Comparison of ENCODE assay signal across 8 cellular contexts in genomic region chr2:27663160-27663462, GRCh38. TPM values are rescaled to one million over a fixed set of nuclear protein-coding genes. Genes with fewer than 3 reads are reported as not detected.
DNase-seq lines count a peak whose midpoint lies in the region; ATAC-seq and TF ChIP-seq lines count a peak whose summit lies in the region.

No MANE protein-coding gene starts in this region.

- 0% methylated on average over 16 of the region's 16 CpGs for WGBS in esophagus muscularis mucosa

- CTCF ChIA-PET in A673 (lab: Charles Lee): interaction anchor here (0.6 kb wide), 1 partner anchor 20 kb away, joined by 3 read pairs; no protein-coding TSS in a partner anchor

- TF ChIP-seq CTCF in A673 (conservative IDR thresholded peaks at IDR 0.05; ENCODE audit: low read depth, low read length) (no peak), esophagus muscularis mucosa (IDR thresholded peaks at IDR 0.05) (no peak), osteocyte (IDR thresholded peaks at IDR 0.05) (no peak), GM13976 (IDR thresholded peaks at IDR 0.05; ENCODE audit: borderline replicate concordance, control extremely low read depth, extremely low read depth, insufficient read depth, missing control alignments) (no peak)

- H3K4me1 ChIP-seq in A673 (ENCODE audit: insufficient read depth, low read length, poor library complexity, severe bottlenecking) (peaks cover 20% of the 10 kb centered on the region), esophagus muscularis mucosa (peaks cover 27 to 50% (median 39%) of the 10 kb centered on the region in 4 donors)

- H3K27me3 Mint-ChIP-seq in osteocyte (ENCODE audit: unreplicated experiment): no peaks in the 10 kb centered on the region

- DNase-seq in A673 (ENCODE audit: low spot score) (no peak), RPMI8226 (peak; percentile 69), esophagus muscularis mucosa (ENCODE audit: extremely low spot score) (no peak), osteocyte (ENCODE audit: extremely low spot score, unreplicated experiment) (no peak), ecto neural progenitor cell (ENCODE audit: low spot score) (no peak), GM13976 (ENCODE audit: low spot score) (no peak), NCI-H2196 (lab: John Stamatoyannopoulos, UW; ENCODE audit: unreplicated experiment) (no peak)

- intact Hi-C loops in A673 (cut with micrococcal nuclease; ENCODE audit: unreplicated experiment): loop anchor here (10.0 kb wide), 1 partner anchor 258 kb away; the partner anchor contains the start of gene PPM1G
- intact Hi-C loops in esophagus muscularis mucosa (cut with DNase I): no loop called here

- peaks cover 29% of the 10 kb centered on the region for H3K4me1 Mint-ChIP-seq in osteocyte (ENCODE audit: unreplicated experiment)

- peak; percentile 60 for ATAC-seq in GM21737 (IDR thresholded peaks at IDR 0.05; ENCODE audit: unreplicated experiment)

- H3K27ac ChIP-seq in A673 (ENCODE audit: low read depth, low read length, poor library complexity, severe bottlenecking): peak overlapping the region; percentile 93
- H3K27ac ChIP-seq in esophagus muscularis mucosa (replicated peaks in 1 of 4): peak overlapping the region; percentile 77 to 89 (median 86)

- POLR2A ChIA-PET in A673 (lab: Charles Lee; ENCODE audit: low non-redundant PET): interaction anchor here (0.5 kb wide), 1 partner anchor 616 kb away, joined by 8 read pairs; no protein-coding TSS in a partner anchor

- H3K9me3 ChIP-seq in A673 (ENCODE audit: low read depth, low read length, poor library complexity, severe bottlenecking): no peaks in the 10 kb centered on the region
- no peaks in the 10 kb centered on the region for H3K9me3 ChIP-seq in esophagus muscularis mucosa

- no peak for TF ChIP-seq POLR2A in esophagus muscularis mucosa (IDR thresholded peaks at IDR 0.05; ENCODE audit: low read depth)

- TF ChIP-seq EP300 in esophagus muscularis mucosa (IDR thresholded peaks at IDR 0.05): no peak

- in situ Hi-C loops in GM13976 (cut with MboI; ENCODE audit: low sequenced_read_pairs, unreplicated experiment): no loop called here

- H3K4me3 Mint-ChIP-seq in osteocyte (ENCODE audit: unreplicated experiment): peak overlapping the region; percentile 97

- H3K36me3 ChIP-seq in A673 (ENCODE audit: insufficient read depth, low read length, poor library complexity, severe bottlenecking) (peaks cover 44% of the 10 kb centered on the region), esophagus muscularis mucosa (peaks cover 19 to 59% (median 43%) of the 10 kb centered on the region in 4 donors)

- H3K4me3 ChIP-seq in A673 (ENCODE audit: low read depth, low read length, poor library complexity, severe bottlenecking): peak overlapping the region; percentile 82
- peak overlapping the region; percentile 72 to 91 (median 88) for H3K4me3 ChIP-seq in esophagus muscularis mucosa

- BruUV-seq in A673 (replicated peaks; lab: Mats Ljungman, UMichigan): no TSS peak

- peaks cover 33% of the 10 kb centered on the region for H3K36me3 Mint-ChIP-seq in osteocyte (ENCODE audit: unreplicated experiment)

- H3K27me3 ChIP-seq in A673 (replicated peaks; ENCODE audit: insufficient read depth, low read depth, low read length, poor library complexity): no peaks in the 10 kb centered on the region
- H3K27me3 ChIP-seq in esophagus muscularis mucosa: no peaks in the 10 kb centered on the region

- H3K9me3 Mint-ChIP-seq in osteocyte (ENCODE audit: unreplicated experiment): no peaks in the 10 kb centered on the region

- peak overlapping the region; percentile 99 for H3K27ac Mint-ChIP-seq in osteocyte (ENCODE audit: unreplicated experiment)

RNA-seq across cellular contexts. Expression of gene SUPT7L, which starts 0.3 kb away (rescaled TPM):
- total RNA-seq in A673 (2021) (33.1 and 34.0 TPM in 2 replicates), esophagus muscularis mucosa (10 to 100 TPM; 18.5 to 23.1 (median 20.7) TPM), osteocyte (37.9 and 41.2 TPM in 2 replicates)

RNA-seq across cellular contexts. Expression of gene SLC4A1AP, which starts 0.6 kb away (rescaled TPM):
- total RNA-seq in A673 (2021) (29.7 and 30.4 TPM in 2 replicates), esophagus muscularis mucosa (10 to 100 TPM; 16.7 to 22.8 (median 20.1) TPM), osteocyte (20.5 and 20.7 TPM in 2 replicates)

RNA-seq across cellular contexts. Expression of gene GPN1, which starts 34.3 kb away (rescaled TPM):
- 49.8 and 61.1 TPM in 2 replicates for total RNA-seq in A673 (2021)
- total RNA-seq in esophagus muscularis mucosa: 10 to 100 TPM; 18.8 to 28.1 (median 22.7) TPM
- total RNA-seq in osteocyte: 28.6 and 28.8 TPM in 2 replicates

RNA-seq across cellular contexts. Expression of gene CCDC121, which starts 34.3 kb away (rescaled TPM):
- total RNA-seq in A673 (2021) (3.3 and 4.4 TPM in 2 replicates), esophagus muscularis mucosa (1 to 10 TPM; 2.7 to 6.2 (median 5.2) TPM), osteocyte (2.1 and 2.5 TPM in 2 replicates)
